In genomic region chr1:241451981-241452380, GRCh38 we compare ENCODE assay signal across 27 cellular contexts.
"Had no signal": no experiment of that assay in that cellular context is flagged by ENCODE, and none has a peak within 500 bp of the region (broad histone marks: within the 10 kb centered on the region; RNA-seq: fewer than 3 reads in every experiment).

No MANE protein-coding gene starts in this region.

- DNase-seq: activated B cell treated with CpG ODN at 0.5 μM for 24 hours; activated CD4-positive, alpha-beta memory T cell treated with anti-CD3 and anti-CD28 coated beads for 36 hours; activated CD4-positive, alpha-beta T cell treated with anti-CD3 and anti-CD28 coated beads for 4 hours; activated CD4-positive, alpha-beta T cell treated with anti-CD3 and anti-CD28 coated beads, Interleukin-2, amount 10 ng/mL, durations not matched to agents 24 days and 14 days; activated CD4-positive, alpha-beta T cell treated with anti-CD3 and anti-CD28 coated beads, Interleukin-2, amount 50 U/mL, for 1 hour; activated CD4-positive, alpha-beta T cell treated with anti-CD3 and anti-CD28 coated beads, Interleukin-2, amount 50 U/mL, for 4 hours; activated CD4-positive, CD25-positive, alpha-beta regulatory T cell treated with anti-CD3 and anti-CD28 coated beads, Interleukin-2, amount 50 U/mL, for 72 hours; activated CD8-positive, alpha-beta memory T cell treated with anti-CD3 and anti-CD28 coated beads, Interleukin-2, amount 50 U/mL, for 4 hours; activated CD8-positive, alpha-beta T cell treated with anti-CD3 and anti-CD28 coated beads for 36 hours; activated effector memory CD4-positive, alpha-beta T cell treated with anti-CD3 and anti-CD28 coated beads, Interleukin-2, amount 50 U/mL, for 16 hours; activated gamma-delta T cell treated with Interleukin-2 at 50 U/mL for 16 hours; activated naive CD4-positive, alpha-beta T cell; activated naive CD4-positive, alpha-beta T cell treated with anti-CD3 and anti-CD28 coated beads for 36 hours; activated naive CD4-positive, alpha-beta T cell treated with anti-CD3 and anti-CD28 coated beads, Interleukin-2, amount 50 U/mL, for 16 hours; activated naive CD8-positive, alpha-beta T cell treated with anti-CD3 and anti-CD28 coated beads for 36 hours; activated T-cell treated with anti-CD3 and anti-CD28 coated beads for 4 hours; activated T-cell treated with anti-CD3 and anti-CD28 coated beads, Interleukin-2, amount 50 U/mL, for 1 hour; activated T-cell treated with anti-CD3 and anti-CD28 coated beads, Interleukin-2, amount 50 U/mL, for 4 hours; activated T-cell treated with anti-CD3 and anti-CD28 coated beads, Interleukin-2, amount 50 U/mL, for 72 hours; adrenal gland; amniotic stem cell; aorta; body of pancreas; brain microvascular endothelial cell; T-helper 1 cell; T-helper 2 cell; T-helper 9 cell had no signal
